Comparison of ENCODE assay signal across 9 cellular contexts in the genomic region with DNA sequence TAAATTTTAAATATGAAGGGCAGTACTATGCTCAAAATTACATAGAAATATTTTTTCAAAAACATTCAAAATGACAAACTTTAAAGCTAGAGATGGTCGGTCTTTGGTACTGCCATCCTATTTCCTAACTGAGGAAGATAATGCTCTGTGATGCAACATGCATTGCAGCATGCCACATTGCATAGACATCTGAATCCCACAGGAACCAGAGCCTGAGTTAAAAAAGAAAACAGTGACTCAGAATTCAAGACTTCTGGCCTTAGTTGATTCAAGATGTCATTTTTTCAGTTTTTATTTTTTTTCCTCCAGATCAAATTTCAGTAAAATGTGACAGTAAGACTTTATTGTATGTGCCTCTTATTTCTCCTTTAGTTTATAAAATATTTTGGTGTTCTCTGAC. TPM values are rescaled to one million over a fixed set of nuclear protein-coding genes. Genes with fewer than 3 reads are reported as not detected.
DNase-seq lines count a peak whose midpoint lies in the region; ATAC-seq and TF ChIP-seq lines count a peak whose summit lies in the region.
"Had no signal": no experiment of that assay in that cellular context is flagged by ENCODE, and none has a peak within 500 bp of the region (broad histone marks: within the 10 kb centered on the region; RNA-seq: fewer than 3 reads in every experiment).

No MANE protein-coding gene starts in this region.

- peaks cover 5% of the 10 kb centered on the region for H3K27me3 Mint-ChIP-seq in activated CD4-positive, alpha-beta memory T cell treated with anti-CD3 and anti-CD28 coated beads, Interleukin-2, amount 10 ng/mL, durations not matched to agents 7 days and 5 days
- no peaks in the 10 kb centered on the region for H3K27me3 Mint-ChIP-seq in Caco-2 (ENCODE audit: insufficient read depth, unreplicated experiment)

- no peak overlapping the region for H3K27ac ChIP-seq in coronary artery

- H3K9me3 ChIP-seq in Caco-2, result no peaks in the 10 kb centered on the region
- H3K9me3 ChIP-seq: HAP-1 had no signal

- TF ChIP-seq RAD21 in Ishikawa (IDR thresholded peaks at IDR 0.05; ENCODE audit: low read depth), result no peak; the same call in 1 of the 2 replicates

- intact Hi-C loops in Caco-2 (cut with micrococcal nuclease; ENCODE audit: unreplicated experiment), result no loop called here

- ATAC-seq in GM19455 (IDR thresholded peaks at IDR 0.05; ENCODE audit: unreplicated experiment), result no peak

- TF ChIP-seq CTCF in kidney epithelial cell (IDR thresholded peaks at IDR 0.05; ENCODE audit: insufficient read depth, low read length, poor library complexity, severe bottlenecking) (no peak), coronary artery (IDR thresholded peaks at IDR 0.05) (no peak), Caco-2 (IDR thresholded peaks at IDR 0.05; ENCODE audit: insufficient read depth in 1 of 2, low read depth in 1 of 2, low read length in 1 of 2, severe bottlenecking in 1 of 2, unreplicated experiment in 1 of 2) (no peak)

- BruUV-seq in Caco-2 (replicated peaks; lab: Mats Ljungman, UMichigan), result no TSS peak

- TF ChIP-seq EP300 in Ishikawa (IDR thresholded peaks at IDR 0.05; ENCODE audit: borderline replicate concordance), result no peak

- CTCF ChIA-PET in activated CD4-positive, alpha-beta memory T cell treated with anti-CD3 and anti-CD28 coated beads, Interleukin-2, amount 10 ng/mL, durations not matched to agents 7 days and 5 days (lab: Charles Lee), result interaction anchor here (0.7 kb wide), 1 partner anchor 297 kb away, joined by 3 read pairs; no protein-coding TSS in a partner anchor
- CTCF ChIA-PET in Caco-2 (lab: Charles Lee), result no interaction called here

- no peaks in the 10 kb centered on the region for H3K36me3 Mint-ChIP-seq in activated CD4-positive, alpha-beta memory T cell treated with anti-CD3 and anti-CD28 coated beads, Interleukin-2, amount 10 ng/mL, durations not matched to agents 7 days and 5 days (ENCODE audit: low read depth)
- H3K36me3 Mint-ChIP-seq in Caco-2 (ENCODE audit: insufficient read depth, unreplicated experiment), result no peaks in the 10 kb centered on the region

- H3K4me3 ChIP-seq in kidney epithelial cell (ENCODE audit: low read depth, low read length), result no peak overlapping the region
- H3K4me3 ChIP-seq in coronary artery, result no peak overlapping the region
- no peak overlapping the region for H3K4me3 ChIP-seq in Caco-2 (ENCODE audit: low read depth, low read length)
- H3K4me3 ChIP-seq: HAP-1 had no signal

- POLR2A ChIA-PET in activated CD4-positive, alpha-beta memory T cell treated with anti-CD3 and anti-CD28 coated beads, Interleukin-2, amount 10 ng/mL, durations not matched to agents 7 days and 5 days (lab: Charles Lee), result no interaction called here
- POLR2A ChIA-PET in Caco-2 (lab: Charles Lee), result no interaction called here

- peak; percentile 54 for DNase-seq in AG08396 (ENCODE audit: low spot score)
- peak; percentile 94 for DNase-seq in amniotic epithelial cell (ENCODE audit: low read depth)
- DNase-seq in kidney epithelial cell (ENCODE audit: low read depth), result peak; percentile 71
- DNase-seq in activated CD4-positive, alpha-beta memory T cell treated with anti-CD3 and anti-CD28 coated beads, Interleukin-2, amount 10 ng/mL, durations not matched to agents 7 days and 5 days, result no peak
- DNase-seq in coronary artery (ENCODE audit: low spot score), result no peak
- no peak for DNase-seq in Caco-2

- H3K4me1 ChIP-seq in Caco-2, result no peaks in the 10 kb centered on the region
- H3K4me1 ChIP-seq: HAP-1 had no signal

- H3K36me3 ChIP-seq in kidney epithelial cell (ENCODE audit: control insufficient read depth, insufficient read depth, low read length) (no peaks in the 10 kb centered on the region), Caco-2 (ENCODE audit: control insufficient read depth, insufficient read depth, low read length) (no peaks in the 10 kb centered on the region)
- H3K36me3 ChIP-seq: HAP-1 had no signal

- no peak overlapping the region for H3K27ac Mint-ChIP-seq in activated CD4-positive, alpha-beta memory T cell treated with anti-CD3 and anti-CD28 coated beads, Interleukin-2, amount 10 ng/mL, durations not matched to agents 7 days and 5 days
- H3K27ac Mint-ChIP-seq in Caco-2 (ENCODE audit: unreplicated experiment), result no peak overlapping the region

- H3K9me3 Mint-ChIP-seq in activated CD4-positive, alpha-beta memory T cell treated with anti-CD3 and anti-CD28 coated beads, Interleukin-2, amount 10 ng/mL, durations not matched to agents 7 days and 5 days, result no peaks in the 10 kb centered on the region
- H3K9me3 Mint-ChIP-seq in Caco-2 (ENCODE audit: unreplicated experiment), result no peaks in the 10 kb centered on the region

- H3K27me3 ChIP-seq in kidney epithelial cell (ENCODE audit: control insufficient read depth, insufficient read depth, low read length) (no peaks in the 10 kb centered on the region), Caco-2 (replicated peaks; ENCODE audit: control insufficient read depth, insufficient read depth, low read length) (no peaks in the 10 kb centered on the region)

- no peak overlapping the region for H3K4me3 Mint-ChIP-seq in activated CD4-positive, alpha-beta memory T cell treated with anti-CD3 and anti-CD28 coated beads, Interleukin-2, amount 10 ng/mL, durations not matched to agents 7 days and 5 days
- H3K4me3 Mint-ChIP-seq in Caco-2 (ENCODE audit: unreplicated experiment), result no peak overlapping the region

- H3K4me1 Mint-ChIP-seq in activated CD4-positive, alpha-beta memory T cell treated with anti-CD3 and anti-CD28 coated beads, Interleukin-2, amount 10 ng/mL, durations not matched to agents 7 days and 5 days, result no peaks in the 10 kb centered on the region
- H3K4me1 Mint-ChIP-seq in Caco-2 (ENCODE audit: low read depth, unreplicated experiment), result no peaks in the 10 kb centered on the region

TF ChIP-seq in Ishikawa, 13 proteins besides CTCF, POLR2A, EP300 and RAD21:
- TF ChIP-seq ZBTB7A (IDR thresholded peaks at IDR 0.05; ENCODE audit: low read depth), result no peak
- peak; percentile 86 for TF ChIP-seq CEBPB (IDR thresholded peaks at IDR 0.05)

RNA-seq across cellular contexts. Expression of gene TP63, which starts 33.1 kb away (rescaled TPM):
- total RNA-seq in kidney epithelial cell, result 0.13 TPM in 1 of 2 replicates, not detected in the other
- 1 to 10 TPM; 1.1 to 1.7 TPM for total RNA-seq in activated CD4-positive, alpha-beta memory T cell treated with anti-CD3 and anti-CD28 coated beads, Interleukin-2, amount 10 ng/mL, durations not matched to agents 7 days and 5 days
- total RNA-seq in Caco-2 (2022), result 0.77 and 1.2 TPM in 2 replicates

Comparison
In these comparisons a context has a peak if more than half of its experiments do, and no peak if none do; other contexts are left out.
1. DNase-seq: peak in AG08396 (single experiment), amniotic epithelial cell (single experiment) and kidney epithelial cell (single experiment); none in activated CD4-positive, alpha-beta memory T cell treated with anti-CD3 and anti-CD28 coated beads, Interleukin-2, amount 10 ng/mL, durations not matched to agents 7 days and 5 days (single experiment), coronary artery (single experiment) and Caco-2 (0 of 2).